In the genomic region with DNA sequence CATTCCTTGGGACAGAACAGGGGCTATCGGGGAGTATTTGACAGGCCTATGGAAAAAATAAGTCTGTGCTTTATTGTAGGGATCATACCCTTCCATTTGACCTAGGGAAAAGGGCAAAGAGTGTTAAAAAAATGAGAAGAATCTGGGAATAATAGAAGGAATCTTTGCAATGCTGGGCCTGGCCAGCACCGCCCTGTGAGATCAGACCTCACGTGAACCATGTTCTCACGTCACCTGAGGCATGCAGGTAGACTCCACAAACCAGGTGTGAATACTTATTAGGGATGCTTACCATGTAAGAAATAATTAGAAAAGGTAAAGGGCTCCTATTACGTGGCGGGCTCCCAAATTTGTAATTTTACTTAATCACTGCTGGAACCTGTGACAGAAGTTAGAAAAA, we compare ENCODE assay signal across 1 cellular context.
TF ChIP-seq lines count a peak whose summit lies in the region.

No MANE protein-coding gene starts in this region.

TF ChIP-seq in H1, 55 proteins besides CTCF, POLR2A, EP300 and RAD21 (continued from another document):
- TF ChIP-seq, protein P1, sequence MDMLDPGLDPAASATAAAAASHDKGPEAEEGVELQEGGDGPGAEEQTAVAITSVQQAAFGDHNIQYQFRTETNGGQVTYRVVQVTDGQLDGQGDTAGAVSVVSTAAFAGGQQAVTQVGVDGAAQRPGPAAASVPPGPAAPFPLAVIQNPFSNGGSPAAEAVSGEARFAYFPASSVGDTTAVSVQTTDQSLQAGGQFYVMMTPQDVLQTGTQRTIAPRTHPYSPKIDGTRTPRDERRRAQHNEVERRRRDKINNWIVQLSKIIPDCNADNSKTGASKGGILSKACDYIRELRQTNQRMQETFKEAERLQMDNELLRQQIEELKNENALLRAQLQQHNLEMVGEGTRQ (IDR thresholded peaks at IDR 0.05; ENCODE audit: low read length), result no peak
- TF ChIP-seq, protein P2, sequence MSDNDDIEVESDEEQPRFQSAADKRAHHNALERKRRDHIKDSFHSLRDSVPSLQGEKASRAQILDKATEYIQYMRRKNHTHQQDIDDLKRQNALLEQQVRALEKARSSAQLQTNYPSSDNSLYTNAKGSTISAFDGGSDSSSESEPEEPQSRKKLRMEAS (IDR thresholded peaks at IDR 0.05), result no peak
- TF ChIP-seq CBX8 (IDR thresholded peaks at IDR 0.05; ENCODE audit: borderline replicate concordance, low read depth, low read length), result no peak
- TF ChIP-seq ASH2L (IDR thresholded peaks at IDR 0.05; ENCODE audit: low read length), result no peak
- no peak for TF ChIP-seq BACH1 (IDR thresholded peaks at IDR 0.05; ENCODE audit: low read length)
- no peak for TF ChIP-seq KDM5A (IDR thresholded peaks at IDR 0.05; ENCODE audit: low read length)
- TF ChIP-seq NRF1 (IDR thresholded peaks at IDR 0.05; ENCODE audit: low read depth, low read length), result no peak
- no peak for TF ChIP-seq BCL11A (IDR thresholded peaks at IDR 0.05; ENCODE audit: low read depth in 2 of 2, low read length in 2 of 2)
- TF ChIP-seq CEBPB (IDR thresholded peaks at IDR 0.05; ENCODE audit: low read depth, low read length), result no peak
- TF ChIP-seq TBP (IDR thresholded peaks at IDR 0.05; ENCODE audit: low read depth, low read length), result no peak
- TF ChIP-seq, protein P3, sequence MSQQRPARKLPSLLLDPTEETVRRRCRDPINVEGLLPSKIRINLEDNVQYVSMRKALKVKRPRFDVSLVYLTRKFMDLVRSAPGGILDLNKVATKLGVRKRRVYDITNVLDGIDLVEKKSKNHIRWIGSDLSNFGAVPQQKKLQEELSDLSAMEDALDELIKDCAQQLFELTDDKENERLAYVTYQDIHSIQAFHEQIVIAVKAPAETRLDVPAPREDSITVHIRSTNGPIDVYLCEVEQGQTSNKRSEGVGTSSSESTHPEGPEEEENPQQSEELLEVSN (IDR thresholded peaks at IDR 0.05), result no peak
- no peak for TF ChIP-seq TCF12 (IDR thresholded peaks at IDR 0.05; ENCODE audit: low read depth, low read length)
